ENCODE assay signal across 17 cellular contexts in genomic region chrX:138709886-138710285, GRCh38. TPM values are rescaled to one million over a fixed set of nuclear protein-coding genes. Genes with fewer than 3 reads are reported as not detected.
DNase-seq lines count a peak whose midpoint lies in the region; ATAC-seq and TF ChIP-seq lines count a peak whose summit lies in the region.
"Had no signal": no experiment of that assay in that cellular context is flagged by ENCODE, and none has a peak within 500 bp of the region (broad histone marks: within the 10 kb centered on the region; RNA-seq: fewer than 3 reads in every experiment).

No MANE protein-coding gene starts in this region.

- H3K79me1 ChIP-seq in H9 (ENCODE audit: insufficient read depth, low read depth, low read length, poor library complexity, severe bottlenecking): no peaks in the 10 kb centered on the region

- no peak overlapping the region for H3K14ac ChIP-seq in H9 (ENCODE audit: insufficient read depth, low read length)

- H2BK5ac ChIP-seq in H9 (ENCODE audit: insufficient read length, low read length): no peak overlapping the region

- peaks cover 11 to 12% (median 12%) of the 10 kb centered on the region in 3 experiments; a peak in 6 of 7 replicates for H3K36me3 Mint-ChIP-seq in H9 (ENCODE audit: insufficient read depth in 1 of 3, low read depth in 3 of 3)

- peaks cover 2% of the 10 kb centered on the region; the same call in 1 of the 2 replicates for H3K4me1 ChIP-seq in H9 (ENCODE audit: insufficient read depth, low read length)
- no peaks in the 10 kb centered on the region for H3K4me1 ChIP-seq in transverse colon
- H3K4me1 ChIP-seq: thyroid gland had no signal

- no peaks in the 10 kb centered on the region for H4K20me1 ChIP-seq in H9 (ENCODE audit: control insufficient read depth, insufficient read depth, insufficient read length)

- peak overlapping the region; percentile 83 for H3K4me2 ChIP-seq in H9 (ENCODE audit: insufficient read depth, insufficient read length, low read length)

- no peak for TF ChIP-seq CTCF in H9 (conservative IDR thresholded peaks at IDR 0.05)
- TF ChIP-seq CTCF in astrocyte of the cerebellum (IDR thresholded peaks at IDR 0.05; ENCODE audit: low read depth, low read length, missing control alignments): no peak
- TF ChIP-seq CTCF in retinal pigment epithelial cell (conservative IDR thresholded peaks at IDR 0.05; ENCODE audit: low read depth, low read length): no peak
- no peak for TF ChIP-seq CTCF in transverse colon (IDR thresholded peaks at IDR 0.05)

- no peak overlapping the region for H2BK20ac ChIP-seq in H9 (ENCODE audit: low read depth, low read length, poor library complexity, severe bottlenecking)

- no peak overlapping the region for H4K5ac ChIP-seq in H9 (ENCODE audit: insufficient read length, low read depth, low read length)

- no CpG with 5 or more reads among the region's 10 CpGs for WGBS in H9 (ENCODE audit: extremely low coverage, insufficient read length, low lambda C conversion rate)
- 33 to 41% methylated on average over 1 to 10 of the region's 10 CpGs for WGBS in transverse colon (ENCODE audit: low coverage in 1 of 2), 2 donors

- H3K18ac ChIP-seq in H9 (ENCODE audit: insufficient read length, low read depth, low read length): no peak overlapping the region

- H3K27ac ChIP-seq in H9 (ENCODE audit: insufficient read length, low read depth, low read length) (no peak overlapping the region), transverse colon (no peak overlapping the region)
- H3K27ac ChIP-seq: epithelial cell of prostate, thyroid gland had no signal

- TF ChIP-seq POLR2A in transverse colon (IDR thresholded peaks at IDR 0.05): no peak

- no peaks in the 10 kb centered on the region for H3K36me3 ChIP-seq in transverse colon
- H3K36me3 ChIP-seq: thyroid gland had no signal

- H3K23me2 ChIP-seq in H9 (ENCODE audit: insufficient read length, low read depth, low read length, poor library complexity, severe bottlenecking): peaks cover 10% of the 10 kb centered on the region

- peak overlapping the region; percentile 83 for H3K9ac ChIP-seq in H9 (ENCODE audit: extremely low read depth, insufficient read length, low read length)

- H3K4ac ChIP-seq in H9 (ENCODE audit: low read depth, low read length): no peak overlapping the region

- H3K27me3 Mint-ChIP-seq in H9 (ENCODE audit: low read depth): peaks cover 23% of the 10 kb centered on the region

- peaks cover 4 to 40% of the 10 kb centered on the region in 2 experiments; a peak in 3 of 5 replicates for H3K9me3 Mint-ChIP-seq in H9
- H3K9me3 Mint-ChIP-seq: activated CD4-positive, alpha-beta memory T cell treated with anti-CD3 and anti-CD28 coated beads, Interleukin-2, amount 10 ng/mL, durations not matched to agents 7 days and 5 days had no signal

- no peak overlapping the region for H2AFZ ChIP-seq in H9 (ENCODE audit: low read length)

- H3K4me3 ChIP-seq in astrocyte of the cerebellum (ENCODE audit: low read depth, low read length) (peak overlapping the region; percentile 44), retinal pigment epithelial cell (ENCODE audit: low read length) (peak overlapping the region; percentile 42), transverse colon (peak overlapping the region in 1 of 4 donors; percentile 45)

- H3T11ph ChIP-seq in H9 (ENCODE audit: low read length): no peak overlapping the region

- intact Hi-C loops in transverse colon (cut with DNase I; ENCODE audit: low total_unique reads): no loop called here

- DNase-seq in H9 (no peak), astrocyte of the cerebellum (ENCODE audit: low read depth) (no peak), left kidney (ENCODE audit: low read depth, low spot score) (peak; percentile 57), retinal pigment epithelial cell (ENCODE audit: low read depth) (no peak), transverse colon (no peak), D341Med (ENCODE audit: low spot score) (no peak), T-helper 2 cell (no peak)
- DNase-seq: activated CD4-positive, alpha-beta memory T cell treated with anti-CD3 and anti-CD28 coated beads, Interleukin-2, amount 10 ng/mL, durations not matched to agents 7 days and 5 days; activated gamma-delta T cell; central memory CD4-positive, alpha-beta T cell; hippocampal formation; NCI-H146; NCI-H524 treated with DMSO at 0.1 percent for 48 hours; T1000 had no signal

- H2BK15ac ChIP-seq in H9 (ENCODE audit: low read depth, low read length): no peak overlapping the region

- no peak overlapping the region for H4K8ac ChIP-seq in H9 (replicated peaks; ENCODE audit: insufficient read length, low read depth, low read length)

- H2AK5ac ChIP-seq in H9 (ENCODE audit: insufficient read length, low read length): no peak overlapping the region

- H3K4me1 Mint-ChIP-seq in H9: peaks cover 21 to 22% of the 10 kb centered on the region in 2 experiments
- H3K4me1 Mint-ChIP-seq: activated CD4-positive, alpha-beta memory T cell treated with anti-CD3 and anti-CD28 coated beads, Interleukin-2, amount 10 ng/mL, durations not matched to agents 7 days and 5 days had no signal

- H4K91ac ChIP-seq in H9 (ENCODE audit: insufficient read length, low read depth, low read length): no peak overlapping the region

- in situ Hi-C loops in astrocyte of the cerebellum (cut with HindIII; ENCODE audit: low sequenced_read_pairs): no loop called here
- in situ Hi-C loops in transverse colon (cut with MboI; ENCODE audit: low pct_ligation_motif_present in 1 of 4, low pct_unique_long_range_greater_than_20kb in 1 of 4, low sequenced_read_pairs in 3 of 4): no loop called here

- H3K9me3 ChIP-seq in H9 (ENCODE audit: control insufficient read depth, low read depth, low read length): no peaks in the 10 kb centered on the region
- H3K9me3 ChIP-seq in transverse colon: no peaks in the 10 kb centered on the region
- H3K9me3 ChIP-seq: thyroid gland had no signal

- peak overlapping the region; percentile 90 for H3K4me3 Mint-ChIP-seq in H9
- H3K4me3 Mint-ChIP-seq: activated CD4-positive, alpha-beta memory T cell treated with anti-CD3 and anti-CD28 coated beads, Interleukin-2, amount 10 ng/mL, durations not matched to agents 7 days and 5 days had no signal

- peaks cover 9% of the 10 kb centered on the region; the same call in 1 of the 2 replicates for H3K79me2 ChIP-seq in H9 (ENCODE audit: insufficient read depth, low read length)

- no peak for ATAC-seq in HG03342 (IDR thresholded peaks at IDR 0.05; ENCODE audit: unreplicated experiment)

- no peak for TF ChIP-seq EP300 in transverse colon (IDR thresholded peaks at IDR 0.05; ENCODE audit: low read depth)

- H3K27ac Mint-ChIP-seq in H9: 0 out of 7 replicates have a peak overlapping the region, but pooled peaks of 1 of the 3 experiments have one; percentile 35
- H3K27ac Mint-ChIP-seq: activated CD4-positive, alpha-beta memory T cell treated with anti-CD3 and anti-CD28 coated beads, Interleukin-2, amount 10 ng/mL, durations not matched to agents 7 days and 5 days had no signal

- H3K27me3 ChIP-seq in H9 (ENCODE audit: insufficient read depth, low read length) (no peaks in the 10 kb centered on the region), transverse colon (no peaks in the 10 kb centered on the region)
- H3K27me3 ChIP-seq: thyroid gland had no signal

- H2BK120ac ChIP-seq in H9 (ENCODE audit: low read depth, low read length, poor library complexity, severe bottlenecking): no peak overlapping the region

- no peak overlapping the region for H2BK12ac ChIP-seq in H9 (ENCODE audit: insufficient read length, low read depth, low read length)

- no peak overlapping the region for H3K56ac ChIP-seq in H9 (ENCODE audit: insufficient read length, low read depth, low read length)

- H3K23ac ChIP-seq in H9 (ENCODE audit: insufficient read length, low read depth, low read length): no peak overlapping the region

RNA-seq across cellular contexts. Expression of gene FGF13, which starts 1.6 kb away (rescaled TPM):
- total RNA-seq in H9 (2021) (16.3 and 17.1 TPM in 2 replicates), transverse colon (1 to 10 TPM in 3 of 4 donors, under 1 TPM in 1; 0.60 to 2.1 (median 1.4) TPM)
- total RNA-seq: activated CD4-positive, alpha-beta memory T cell treated with anti-CD3 and anti-CD28 coated beads, Interleukin-2, amount 10 ng/mL, durations not matched to agents 7 days and 5 days had no signal
